Comparison of ENCODE assay signal across 27 cellular contexts in genomic region chr16:14119799-14120198, GRCh38.
"Had no signal": no experiment of that assay in that cellular context is flagged by ENCODE, and none has a peak within 500 bp of the region (broad histone marks: within the 10 kb centered on the region; RNA-seq: fewer than 3 reads in every experiment).

No MANE protein-coding gene starts in this region.

- DNase-seq: effector CD8-positive, alpha-beta T cell; effector memory CD8-positive, alpha-beta T cell; endodermal cell; erythroblast; esophagus squamous epithelium; foreskin fibroblast; foreskin melanocyte; gastrocnemius medialis; glutamatergic neuron; head of caudate nucleus; heart right ventricle; hippocampal formation; left cardiac atrium; left lung; left ventricle myocardium superior; lower lobe of right lung; mesenchymal stem cell; mucosa of descending colon had no signal

- H3K9me3 Mint-ChIP-seq: effector memory CD8-positive, alpha-beta T cell had no signal

- FAIRE-seq: colon, endometrium, islet of Langerhans, keratinocyte had no signal

- H3K27me3 ChIP-seq: esophagus squamous epithelium, gastrocnemius medialis, heart right ventricle, left lung had no signal

- H3K4me3 ChIP-seq: coronary artery, esophagus squamous epithelium, gastrocnemius medialis, heart right ventricle, left lung, lower lobe of right lung, mucosa of descending colon had no signal

- ATAC-seq: effector memory CD8-positive, alpha-beta T cell; esophagus mucosa; gastrocnemius medialis; heart right ventricle; left cardiac atrium; left lung; left ventricle myocardium superior; lower lobe of right lung; mucosa of descending colon had no signal

- H3K4me3 Mint-ChIP-seq: dendritic cell treated with granulocyte-macrophage colony-stimulating factor and Interleukin-4, amounts not matched to agents 40 ng/mL and 50 ng/mL, for 4 days; effector memory CD8-positive, alpha-beta T cell; endodermal cell; mesothelial cell of epicardium had no signal

- H3K27me3 Mint-ChIP-seq: dendritic cell treated with granulocyte-macrophage colony-stimulating factor and Interleukin-4, amounts not matched to agents 40 ng/mL and 50 ng/mL, for 4 days; effector memory CD8-positive, alpha-beta T cell had no signal

- H3K27ac ChIP-seq: coronary artery, epithelial cell of prostate, esophagus squamous epithelium, gastrocnemius medialis, heart right ventricle, left lung, lower lobe of right lung had no signal

- H3K36me3 ChIP-seq: gastrocnemius medialis, heart right ventricle, left lung, lower lobe of right lung had no signal

- H3K27ac Mint-ChIP-seq: dendritic cell treated with granulocyte-macrophage colony-stimulating factor and Interleukin-4, amounts not matched to agents 40 ng/mL and 50 ng/mL, for 4 days; effector memory CD8-positive, alpha-beta T cell had no signal

- H3K9me3 ChIP-seq: esophagus squamous epithelium, gastrocnemius medialis, lower lobe of right lung, mucosa of descending colon had no signal
